30 cellular contexts compared by ENCODE assay signal in genomic region chr3:44965165-44965564, GRCh38.
"Had no signal": no experiment of that assay in that cellular context is flagged by ENCODE, and none has a peak within 500 bp of the region (broad histone marks: within the 10 kb centered on the region; RNA-seq: fewer than 3 reads in every experiment).

No MANE protein-coding gene starts in this region.

- H3K4me3 Mint-ChIP-seq: activated CD4-positive, alpha-beta memory T cell treated with anti-CD3 and anti-CD28 coated beads for 36 hours; activated T-cell treated with anti-CD3 and anti-CD28 coated beads, Interleukin-2, amount 50 U/mL, for 24 hours; immature natural killer cell; nephron; stimulated activated naive CD8-positive, alpha-beta T cell treated with anti-CD3 and anti-CD28 coated beads, Interleukin-15, amount 100 ng/mL, for 72 hours; T-helper 1 cell treated with Interleukin-12 subunit alpha and Interleukin-12 subunit beta and Interleukin-4 antibody, amounts not matched to agents 30 μg/mL and 1 μg/mL, for 36 hours had no signal

- DNase-seq: activated CD4-positive, alpha-beta memory T cell treated with anti-CD3 and anti-CD28 coated beads for 36 hours; activated CD4-positive, alpha-beta T cell treated with anti-CD3 and anti-CD28 coated beads for 48 hours; activated CD8-positive, alpha-beta memory T cell treated with anti-CD3 and anti-CD28 coated beads, Interleukin-2, amount 50 U/mL, for 4 hours; activated T-cell treated with anti-CD3 and anti-CD28 coated beads, Interleukin-2, amount 50 U/mL, for 24 hours; cerebellar nuclear complex; colonic mucosa; effector CD8-positive, alpha-beta T cell; heart left ventricle; hypothalamus; immature natural killer cell; left lung; lower lobe of right lung; mesendoderm; nucleus accumbens; pancreas; retina; stimulated activated CD4-positive, alpha-beta T cell treated with anti-CD3 and anti-CD28 coated beads, Interleukin-12 subunit alpha, Interleukin-12 subunit beta, amount 100 ng/mL, for 4 hours; stimulated activated CD4-positive, alpha-beta T cell treated with anti-CD3 and anti-CD28 coated beads, Interleukin-4, amount 100 ng/mL, for 1 hour; stimulated activated naive CD8-positive, alpha-beta T cell treated with anti-CD3 and anti-CD28 coated beads, Interleukin-15, amount 100 ng/mL, for 72 hours; substantia nigra; SW 1271; T-helper 9 cell; upper lobe of right lung had no signal

- H3K36me3 Mint-ChIP-seq: activated CD4-positive, alpha-beta memory T cell treated with anti-CD3 and anti-CD28 coated beads for 36 hours; activated naive CD4-positive, alpha-beta T cell treated with anti-CD3 and anti-CD28 coated beads, Interleukin-2, amount 50 U/mL, for 72 hours; immature natural killer cell had no signal

- H3K4me1 Mint-ChIP-seq: nephron had no signal

- H3K4me3 ChIP-seq: cardiac muscle cell, colonic mucosa, heart left ventricle, left lung, lower lobe of right lung, pancreas, prostate gland, skin epidermis, upper lobe of right lung had no signal

- H3K36me3 ChIP-seq: cardiac muscle cell, colonic mucosa, heart left ventricle, left lung, lower lobe of right lung, pancreas, prostate gland, upper lobe of right lung had no signal

- H3K9me3 Mint-ChIP-seq: activated CD4-positive, alpha-beta memory T cell treated with anti-CD3 and anti-CD28 coated beads for 36 hours; activated naive CD4-positive, alpha-beta T cell treated with anti-CD3 and anti-CD28 coated beads, Interleukin-2, amount 50 U/mL, for 72 hours; activated T-cell treated with anti-CD3 and anti-CD28 coated beads, Interleukin-2, amount 50 U/mL, for 24 hours; immature natural killer cell; nephron; stimulated activated naive CD8-positive, alpha-beta T cell treated with anti-CD3 and anti-CD28 coated beads, Interleukin-15, amount 100 ng/mL, for 72 hours; T-helper 1 cell treated with Interleukin-12 subunit alpha and Interleukin-12 subunit beta and Interleukin-4 antibody, amounts not matched to agents 30 μg/mL and 1 μg/mL, for 36 hours had no signal

- H3K4me1 ChIP-seq: pancreas, prostate gland had no signal

- H3K27ac Mint-ChIP-seq: activated CD4-positive, alpha-beta memory T cell treated with anti-CD3 and anti-CD28 coated beads for 36 hours; activated naive CD4-positive, alpha-beta T cell treated with anti-CD3 and anti-CD28 coated beads, Interleukin-2, amount 50 U/mL, for 72 hours; activated T-cell treated with anti-CD3 and anti-CD28 coated beads, Interleukin-2, amount 50 U/mL, for 24 hours; T-helper 1 cell treated with Interleukin-12 subunit alpha and Interleukin-12 subunit beta and Interleukin-4 antibody, amounts not matched to agents 30 μg/mL and 1 μg/mL, for 36 hours had no signal

- H3K9me3 ChIP-seq: colonic mucosa, heart left ventricle, left lung, lower lobe of right lung, pancreas, prostate gland, upper lobe of right lung had no signal

- H3K27ac ChIP-seq: cardiac muscle cell, colonic mucosa, heart left ventricle, lower lobe of right lung, pancreas, prostate gland, upper lobe of right lung had no signal

- H3K27me3 ChIP-seq: cardiac muscle cell, colonic mucosa, heart left ventricle, left lung, pancreas, upper lobe of right lung had no signal

- ATAC-seq: activated naive CD4-positive, alpha-beta T cell treated with anti-CD3 and anti-CD28 coated beads, Interleukin-2, amount 50 U/mL, for 72 hours; heart left ventricle; left lung; lower lobe of right lung; pancreas; sciatic nerve; stimulated activated naive CD8-positive, alpha-beta T cell treated with anti-CD3 and anti-CD28 coated beads, Interleukin-15, amount 100 ng/mL, for 72 hours; upper lobe of right lung had no signal

- H3K27me3 Mint-ChIP-seq: activated CD4-positive, alpha-beta memory T cell treated with anti-CD3 and anti-CD28 coated beads for 36 hours; activated T-cell treated with anti-CD3 and anti-CD28 coated beads, Interleukin-2, amount 50 U/mL, for 24 hours; stimulated activated naive CD8-positive, alpha-beta T cell treated with anti-CD3 and anti-CD28 coated beads, Interleukin-15, amount 100 ng/mL, for 72 hours had no signal
